34 cellular contexts compared by ENCODE assay signal in genomic region chr12:54750-55535, GRCh38. TPM values are rescaled to one million over a fixed set of nuclear protein-coding genes. Genes with fewer than 3 reads are reported as not detected.
DNase-seq lines count a peak whose midpoint lies in the region; ATAC-seq and TF ChIP-seq lines count a peak whose summit lies in the region.
"Had no signal": no experiment of that assay in that cellular context is flagged by ENCODE, and none has a peak within 500 bp of the region (broad histone marks: within the 10 kb centered on the region; RNA-seq: fewer than 3 reads in every experiment).

No MANE protein-coding gene starts in this region.

- H3K27ac ChIP-seq in HCT116 (ENCODE audit: low read depth, low read length) (no peak overlapping the region), osteoblast (ENCODE audit: low read depth, low read length) (no peak overlapping the region)
- H3K27ac ChIP-seq: body of pancreas, C4-2B, gastrocnemius medialis, ovary, right atrium auricular region, SJCRH30, tibial artery had no signal

- in situ Hi-C loops in ACHN (cut with HindIII; ENCODE audit: low pct_ligation_motif_present, low pct_unique_long_range_greater_than_20kb, low sequenced_read_pairs), result no loop called here

- H3K9ac ChIP-seq in HCT116 (ENCODE audit: low read length), result no peak overlapping the region

- H2AFZ ChIP-seq in HCT116 (ENCODE audit: low read depth, low read length, poor library complexity, severe bottlenecking) (no peak overlapping the region), osteoblast (ENCODE audit: low read length) (no peak overlapping the region)

- peaks cover 20 to 24% of the 10 kb centered on the region in 2 donors for H3K9me3 Mint-ChIP-seq in activated naive CD4-positive, alpha-beta T cell treated with anti-CD3 and anti-CD28 coated beads, Interleukin-2, amount 50 U/mL, for 72 hours
- H3K9me3 Mint-ChIP-seq: activated naive CD4-positive, alpha-beta T cell treated with anti-CD3 and anti-CD28 coated beads, Interleukin-2, amount 10 ng/mL, durations not matched to agents 7 days and 5 days; activated T-helper 1 cell treated with anti-CD3 and anti-CD28 coated beads, Interleukin-12 subunit alpha, Interleukin-12 subunit beta, Interleukin-2, Interleukin-4 antibody, amounts not matched to agents 30 ng/mL and 10 ng/mL and 1 ng/mL, durations not matched to agents 14 hours and 24 hours and 36 hours had no signal

- H3K4me2 ChIP-seq in HCT116 (ENCODE audit: low read length) (no peak overlapping the region), osteoblast (ENCODE audit: insufficient read depth, low read length) (no peak overlapping the region)

- H3K27ac Mint-ChIP-seq in activated naive CD4-positive, alpha-beta T cell treated with anti-CD3 and anti-CD28 coated beads, Interleukin-2, amount 50 U/mL, for 72 hours, result no peak overlapping the region
- H3K27ac Mint-ChIP-seq: activated CD4-positive, alpha-beta memory T cell treated with anti-CD3 and anti-CD28 coated beads for 36 hours; activated naive CD4-positive, alpha-beta T cell treated with anti-CD3 and anti-CD28 coated beads, Interleukin-2, amount 10 ng/mL, durations not matched to agents 7 days and 5 days; activated T-helper 1 cell treated with anti-CD3 and anti-CD28 coated beads, Interleukin-12 subunit alpha, Interleukin-12 subunit beta, Interleukin-2, Interleukin-4 antibody, amounts not matched to agents 30 ng/mL and 10 ng/mL and 1 ng/mL, durations not matched to agents 14 hours and 24 hours and 36 hours; immature natural killer cell; nephron; T-helper 1 cell treated with Interleukin-12 subunit alpha and Interleukin-12 subunit beta and Interleukin-4 antibody, amounts not matched to agents 30 μg/mL and 1 μg/mL, for 36 hours had no signal

- ATAC-seq in HCT116 (peak; percentile 35; the same call in 1 of the 2 replicates), esophagus mucosa (peak; percentile 16)
- ATAC-seq in activated naive CD4-positive, alpha-beta T cell treated with anti-CD3 and anti-CD28 coated beads, Interleukin-2, amount 50 U/mL, for 72 hours, result no peak
- ATAC-seq: body of pancreas, gastrocnemius medialis, left colon had no signal

- H3K4me1 ChIP-seq in HCT116 (ENCODE audit: control insufficient read depth in 1 of 2, insufficient read depth in 2 of 2, low read length in 2 of 2), result no peaks in the 10 kb centered on the region
- H3K4me1 ChIP-seq in osteoblast (ENCODE audit: insufficient read depth, low read length), result no peaks in the 10 kb centered on the region
- H3K4me1 ChIP-seq: body of pancreas, gastrocnemius medialis, right atrium auricular region, SJCRH30, tibial artery had no signal

- no peak for TF ChIP-seq RAD21 in HCT116 (IDR thresholded peaks at IDR 0.05; ENCODE audit: low read depth)

- CTCF ChIA-PET in HCT116 (lab: Charles Lee), result no interaction called here

- H3K9me3 ChIP-seq in HCT116 (ENCODE audit: control insufficient read depth in 1 of 2, insufficient read depth in 1 of 2, low read depth in 1 of 2, low read length in 2 of 2) (0 out of 4 replicates have a peak, but pooled peaks cover 0 to 3% of the 10 kb centered on the region in 2 experiments), osteoblast (ENCODE audit: low read depth, low read length) (no peaks in the 10 kb centered on the region)
- H3K9me3 ChIP-seq: body of pancreas, gastrocnemius medialis, ovary had no signal

- H3K36me3 ChIP-seq in HCT116 (ENCODE audit: control insufficient read depth in 1 of 2, insufficient read depth in 2 of 2, low read length in 2 of 2) (no peaks in the 10 kb centered on the region), osteoblast (ENCODE audit: insufficient read depth, low read length) (no peaks in the 10 kb centered on the region)
- H3K36me3 ChIP-seq: gastrocnemius medialis, ovary, right atrium auricular region, SJCRH30, tibial artery had no signal

- H4K20me1 ChIP-seq in HCT116 (ENCODE audit: insufficient read depth) (no peaks in the 10 kb centered on the region), osteoblast (ENCODE audit: insufficient read depth, low read length) (no peaks in the 10 kb centered on the region)

- no TSS peak for BruUV-seq in HCT116 (replicated peaks; lab: Mats Ljungman, UMichigan)

- H3K27me3 ChIP-seq in HCT116 (ENCODE audit: insufficient read depth, low read length), result peaks cover 61% of the 10 kb centered on the region
- peaks cover 34% of the 10 kb centered on the region for H3K27me3 ChIP-seq in osteoblast (ENCODE audit: insufficient read depth, low read length)
- H3K27me3 ChIP-seq: body of pancreas, ovary, right atrium auricular region had no signal

- intact Hi-C loops in HCT116 (cut with micrococcal nuclease), result no loop called here

- H3K36me3 Mint-ChIP-seq in activated naive CD4-positive, alpha-beta T cell treated with anti-CD3 and anti-CD28 coated beads, Interleukin-2, amount 50 U/mL, for 72 hours, result peaks cover 12 to 24% of the 10 kb centered on the region in 2 donors
- H3K36me3 Mint-ChIP-seq: activated naive CD4-positive, alpha-beta T cell treated with anti-CD3 and anti-CD28 coated beads, Interleukin-2, amount 10 ng/mL, durations not matched to agents 7 days and 5 days; immature natural killer cell had no signal

- no peak for TF ChIP-seq CTCF in HCT116 (IDR thresholded peaks at IDR 0.05 in 2 of 3, conservative IDR thresholded peaks at IDR 0.05 in 1 of 3; ENCODE audit: borderline replicate concordance in 1 of 3, insufficient read depth in 1 of 3, low read depth in 2 of 3, low read length in 2 of 3)
- no peak for TF ChIP-seq CTCF in osteoblast (IDR thresholded peaks at IDR 0.05; ENCODE audit: extremely low read depth, low read depth, low read length)

- no peaks in the 10 kb centered on the region for H3K79me2 ChIP-seq in HCT116 (ENCODE audit: insufficient read depth, low read length)
- H3K79me2 ChIP-seq in osteoblast (ENCODE audit: insufficient read depth, low read length), result no peaks in the 10 kb centered on the region

- H3K4me3 ChIP-seq in HCT116 (replicated peaks in 1 of 2; ENCODE audit: low read depth in 1 of 2, low read length in 2 of 2), result no peak overlapping the region
- no peak overlapping the region for H3K4me3 ChIP-seq in osteoblast (ENCODE audit: insufficient read depth, low read length)
- H3K4me3 ChIP-seq: body of pancreas, gastrocnemius medialis, ovary, right atrium auricular region, SJCRH30, tibial artery had no signal

- DNase-seq in AG20443 (ENCODE audit: low spot score) (peak; percentile 9), HCT116 (ENCODE audit: low read depth, low spot score) (no peak), osteoblast (ENCODE audit: insufficient read length, low spot score, missing footprints) (peak; percentile 53), ACHN (no peak), A172 (ENCODE audit: low spot score) (no peak), hippocampal formation (lab: John Stamatoyannopoulos, UW) (no peak)
- no peak for DNase-seq in activated naive CD4-positive, alpha-beta T cell treated with anti-CD3 and anti-CD28 coated beads, Interleukin-2, amount 50 U/mL, for 72 hours (ENCODE audit: low spot score in 2 of 2)
- DNase-seq: activated CD4-positive, alpha-beta memory T cell treated with anti-CD3 and anti-CD28 coated beads for 36 hours; activated CD4-positive, CD25-positive, alpha-beta regulatory T cell treated with anti-CD3 and anti-CD28 coated beads, Interleukin-2, amount 50 U/mL, for 72 hours; activated CD8-positive, alpha-beta memory T cell treated with anti-CD3 and anti-CD28 coated beads, Interleukin-2, amount 50 U/mL, for 4 hours; activated naive CD4-positive, alpha-beta T cell treated with anti-CD3 and anti-CD28 coated beads, Interleukin-2, amount 10 ng/mL, durations not matched to agents 7 days and 5 days; body of pancreas; COR-L47; gastrocnemius medialis; GF-D8; immature natural killer cell; left colon; NCI-H1092 treated with DMSO at 0.1 percent for 48 hours; NCI-H187; NCI-H2171; ovary; stimulated activated CD8-positive, alpha-beta memory T cell treated with anti-CD3 and anti-CD28 coated beads, Interleukin-4, amount 100 ng/mL, for 48 hours; tibial artery had no signal

- RAD21 ChIA-PET in HCT116 (lab: Charles Lee; ENCODE audit: low non-redundant PET in 1 of 2, low total read pairs in 2 of 2, uncharacterized antibody in 2 of 2, unreplicated experiment in 2 of 2), result no interaction called here

- no peaks in the 10 kb centered on the region for H3K9me2 ChIP-seq in HCT116 (ENCODE audit: insufficient read depth)

- no peak for TF ChIP-seq POLR2A in HCT116 (IDR thresholded peaks at IDR 0.05; ENCODE audit: borderline replicate concordance, extremely low read depth, insufficient read depth, insufficient read length)

- POLR2A ChIA-PET in HCT116 (lab: Charles Lee), result no interaction called here

TF ChIP-seq in HCT116, 20 proteins besides CTCF, POLR2A, EP300 and RAD21:
- TF ChIP-seq EZH2 (IDR thresholded peaks at IDR 0.05), result peak; percentile 77; the same call in 1 of the 2 replicates
- TF ChIP-seq ELF1 (IDR thresholded peaks at IDR 0.05; ENCODE audit: borderline replicate concordance, low read depth), result no peak

RNA-seq across cellular contexts. Expression of gene IQSEC3, which starts 11.6 kb away (rescaled TPM):
- total RNA-seq in HCT116 (2021; ENCODE audit: unreplicated experiment) (not detected), esophagus mucosa (0.28 TPM), osteoblast (0.36 TPM in 1 of 2 replicates, not detected in the other)
- not detected in 2 replicates for polyA plus RNA-seq in HCT116 (2012)
- not detected in 2 replicates for total RNA-seq in A172 (2014; rRNA removed; shearing (Covaris generic))
- total RNA-seq in activated naive CD4-positive, alpha-beta T cell treated with anti-CD3 and anti-CD28 coated beads, Interleukin-2, amount 50 U/mL, for 72 hours, result 1 to 10 TPM in 1 of 2 donors, under 1 TPM in 1; 0.32 to 1.6 TPM
- total RNA-seq: HT-29, M059J, NCI-H460, RPMI7951, SJCRH30 had no signal

Comparison
In these comparisons a context has a peak if more than half of its experiments do, and no peak if none do; other contexts are left out.
1. DNase-seq: peak in AG20443 (single experiment) and osteoblast (single experiment); none in HCT116 (single experiment), ACHN (single experiment), A172 (single experiment), hippocampal formation (0 of 2) and activated naive CD4-positive, alpha-beta T cell treated with anti-CD3 and anti-CD28 coated beads, Interleukin-2, amount 50 U/mL, for 72 hours (0 of 2).
2. ATAC-seq: peak in HCT116 (single experiment) and esophagus mucosa (single experiment); none in activated naive CD4-positive, alpha-beta T cell treated with anti-CD3 and anti-CD28 coated beads, Interleukin-2, amount 50 U/mL, for 72 hours (0 of 2).